ENCODE assay signal across 17 cellular contexts in genomic region chr11:108316061-108316460, GRCh38.
DNase-seq lines count a peak whose midpoint lies in the region; ATAC-seq and TF ChIP-seq lines count a peak whose summit lies in the region.
"Had no signal": no experiment of that assay in that cellular context is flagged by ENCODE, and none has a peak within 500 bp of the region (broad histone marks: within the 10 kb centered on the region; RNA-seq: fewer than 3 reads in every experiment).

No MANE protein-coding gene starts in this region.

- no peak overlapping the region for H2AK9ac ChIP-seq in IMR-90 (replicated peaks; ENCODE audit: low read depth, low read length, poor library complexity)

- H3K18ac ChIP-seq in IMR-90 (ENCODE audit: low read depth, low read length), result no peak overlapping the region

- no peak overlapping the region for H3K4me3 Mint-ChIP-seq in activated CD8-positive, alpha-beta T cell treated with anti-CD3 and anti-CD28 coated beads for 36 hours
- H3K4me3 Mint-ChIP-seq in activated CD8-positive, alpha-beta T cell treated with anti-CD3 and anti-CD28 coated beads, Interleukin-2, amount 10 ng/mL, durations not matched to agents 7 days and 5 days, result no peak overlapping the region
- H3K4me3 Mint-ChIP-seq in activated naive CD8-positive, alpha-beta T cell treated with anti-CD3 and anti-CD28 coated beads for 36 hours, result no peak overlapping the region
- no peak overlapping the region for H3K4me3 Mint-ChIP-seq in immature natural killer cell
- H3K4me3 Mint-ChIP-seq: CD8-positive, alpha-beta memory T cell; GM23338 had no signal

- peaks cover 24% of the 10 kb centered on the region for H3K36me3 Mint-ChIP-seq in activated CD8-positive, alpha-beta T cell treated with anti-CD3 and anti-CD28 coated beads for 36 hours (ENCODE audit: low read depth)
- peaks cover 49% of the 10 kb centered on the region for H3K36me3 Mint-ChIP-seq in activated CD8-positive, alpha-beta T cell treated with anti-CD3 and anti-CD28 coated beads, Interleukin-2, amount 10 ng/mL, durations not matched to agents 7 days and 5 days (ENCODE audit: low read depth)
- peaks cover 26% of the 10 kb centered on the region for H3K36me3 Mint-ChIP-seq in activated naive CD8-positive, alpha-beta T cell treated with anti-CD3 and anti-CD28 coated beads for 36 hours
- H3K36me3 Mint-ChIP-seq in immature natural killer cell, result peaks cover 20 to 46% (median 34%) of the 10 kb centered on the region in 3 donors

- no peaks in the 10 kb centered on the region for H3K9me3 ChIP-seq in IMR-90 (ENCODE audit: control insufficient read depth, insufficient read depth, low read length)
- H3K9me3 ChIP-seq: BLaER1, Caco-2 had no signal

- H2BK15ac ChIP-seq in IMR-90 (ENCODE audit: low read depth, low read length), result no peak overlapping the region

- H3K36me3 ChIP-seq in IMR-90 (ENCODE audit: control insufficient read depth, insufficient read depth, low read length), result peaks cover 9% of the 10 kb centered on the region

- H3K27me3 Mint-ChIP-seq in activated CD8-positive, alpha-beta T cell treated with anti-CD3 and anti-CD28 coated beads for 36 hours, result no peaks in the 10 kb centered on the region
- H3K27me3 Mint-ChIP-seq in activated CD8-positive, alpha-beta T cell treated with anti-CD3 and anti-CD28 coated beads, Interleukin-2, amount 10 ng/mL, durations not matched to agents 7 days and 5 days (ENCODE audit: low read depth), result no peaks in the 10 kb centered on the region
- H3K27me3 Mint-ChIP-seq in activated naive CD8-positive, alpha-beta T cell treated with anti-CD3 and anti-CD28 coated beads for 36 hours, result no peaks in the 10 kb centered on the region
- H3K27me3 Mint-ChIP-seq in immature natural killer cell (ENCODE audit: low read depth in 3 of 3), result no peaks in the 10 kb centered on the region
- H3K27me3 Mint-ChIP-seq: CD8-positive, alpha-beta memory T cell had no signal

- no peak overlapping the region; the same call in 1 of the 2 replicates for H4K91ac ChIP-seq in IMR-90 (ENCODE audit: insufficient read depth, low read depth, low read length)

- dilution Hi-C loops in IMR-90 (cut with HindIII; ENCODE audit: low sequenced_read_pairs, unreplicated experiment), result no loop called here

- H3K14ac ChIP-seq in IMR-90 (replicated peaks; ENCODE audit: low read depth, low read length), result no peak overlapping the region

- DNase-seq in activated CD8-positive, alpha-beta T cell treated with anti-CD3 and anti-CD28 coated beads for 36 hours, result no peak
- no peak for DNase-seq in activated CD8-positive, alpha-beta T cell treated with anti-CD3 and anti-CD28 coated beads, Interleukin-2, amount 10 ng/mL, durations not matched to agents 7 days and 5 days
- DNase-seq in IMR-90, result no peak
- DNase-seq in activated naive CD8-positive, alpha-beta T cell treated with anti-CD3 and anti-CD28 coated beads for 36 hours, result no peak
- no peak for DNase-seq in immature natural killer cell
- DNase-seq in activated CD4-positive, CD25-positive, alpha-beta regulatory T cell (lab: John Stamatoyannopoulos, UW), result no peak
- no peak for DNase-seq in GM13976 (ENCODE audit: low spot score)
- DNase-seq: 8988T; AML-193; CD8-positive, alpha-beta memory T cell; DND-41; GDM1; H7 had no signal

- H3K4me2 ChIP-seq in IMR-90 (ENCODE audit: low read depth, low read length), result no peak overlapping the region
- H3K4me2 ChIP-seq: BLaER1, GM23338 had no signal

- no peak overlapping the region for H3K27ac ChIP-seq in IMR-90 (ENCODE audit: insufficient read depth, low read length)
- H3K27ac ChIP-seq: BLaER1 had no signal

- H3K4ac ChIP-seq in IMR-90 (ENCODE audit: low read depth, low read length), result no peak overlapping the region

- no peak overlapping the region for H2AFZ ChIP-seq in IMR-90 (replicated peaks; ENCODE audit: low read length, poor library complexity)
- H2AFZ ChIP-seq: GM23338 had no signal

- 0 out of 2 replicates have a peak, but pooled peaks cover 2% of the 10 kb centered on the region for H3K9me1 ChIP-seq in IMR-90 (ENCODE audit: insufficient read depth, low read length)

- peaks cover 4% of the 10 kb centered on the region for H3K4me1 ChIP-seq in IMR-90 (ENCODE audit: control insufficient read depth, insufficient read depth, low read length)
- H3K4me1 ChIP-seq: BLaER1 had no signal

- CTCF ChIA-PET in activated CD8-positive, alpha-beta T cell treated with anti-CD3 and anti-CD28 coated beads for 36 hours (lab: Charles Lee), result interaction anchor here (1.0 kb wide), 1 partner anchor 10 kb away, joined by 3 read pairs; no protein-coding TSS in a partner anchor
- CTCF ChIA-PET in activated CD8-positive, alpha-beta T cell treated with anti-CD3 and anti-CD28 coated beads, Interleukin-2, amount 10 ng/mL, durations not matched to agents 7 days and 5 days (lab: Charles Lee), result no interaction called here
- CTCF ChIA-PET in IMR-90 (lab: Yijun Ruan, JAX), result no interaction called here

- H3K23ac ChIP-seq in IMR-90 (ENCODE audit: low read depth, low read length), result no peak overlapping the region

- H3K27ac Mint-ChIP-seq in activated CD8-positive, alpha-beta T cell treated with anti-CD3 and anti-CD28 coated beads for 36 hours, result peak overlapping the region; percentile 1
- no peak overlapping the region for H3K27ac Mint-ChIP-seq in activated CD8-positive, alpha-beta T cell treated with anti-CD3 and anti-CD28 coated beads, Interleukin-2, amount 10 ng/mL, durations not matched to agents 7 days and 5 days
- peak overlapping the region; percentile 4 for H3K27ac Mint-ChIP-seq in activated naive CD8-positive, alpha-beta T cell treated with anti-CD3 and anti-CD28 coated beads for 36 hours
- peak overlapping the region in 4 of 6 donors; percentile 9 to 19 (median 18) for H3K27ac Mint-ChIP-seq in immature natural killer cell
- H3K27ac Mint-ChIP-seq: GM23338 had no signal

- no peak overlapping the region for H2BK120ac ChIP-seq in IMR-90 (ENCODE audit: low read depth, low read length)

- peak overlapping the region in 1 of 2 experiments; percentile 28; a peak in 1 of 4 replicates for H4K8ac ChIP-seq in IMR-90 (ENCODE audit: low read depth in 2 of 2, low read length in 2 of 2)

- BruUV-seq in IMR-90 (replicated peaks; lab: Mats Ljungman, UMichigan), result no TSS peak

- TF ChIP-seq CTCF in activated CD8-positive, alpha-beta T cell treated with anti-CD3 and anti-CD28 coated beads for 36 hours (IDR thresholded peaks at IDR 0.05), result no peak
- TF ChIP-seq CTCF in IMR-90 (conservative IDR thresholded peaks at IDR 0.05; ENCODE audit: low read depth, low read length) (no peak), GM13976 (IDR thresholded peaks at IDR 0.05; ENCODE audit: borderline replicate concordance, control extremely low read depth, extremely low read depth, insufficient read depth, missing control alignments) (no peak)

- POLR2A ChIA-PET in activated CD8-positive, alpha-beta T cell treated with anti-CD3 and anti-CD28 coated beads for 36 hours (lab: Charles Lee), result no interaction called here
- POLR2A ChIA-PET in activated CD8-positive, alpha-beta T cell treated with anti-CD3 and anti-CD28 coated beads, Interleukin-2, amount 10 ng/mL, durations not matched to agents 7 days and 5 days (lab: Charles Lee), result no interaction called here
- POLR2A ChIA-PET in IMR-90 (lab: Charles Lee; ENCODE audit: unreplicated experiment), result interaction anchor here (0.6 kb wide), 1 partner anchor 13 kb away, joined by 3 read pairs; no protein-coding TSS in a partner anchor

- no peak for TF ChIP-seq RAD21 in IMR-90 (IDR thresholded peaks at IDR 0.05; ENCODE audit: low read length)

- no peak overlapping the region for H2AK5ac ChIP-seq in IMR-90 (ENCODE audit: low read depth, low read length)

- H3K4me3 ChIP-seq in IMR-90 (ENCODE audit: insufficient read depth, low read depth, low read length), result no peak overlapping the region
- H3K4me3 ChIP-seq: BLaER1, GM23338 had no signal

- no peak for TF ChIP-seq POLR2A in IMR-90 (IDR thresholded peaks at IDR 0.05; ENCODE audit: low read depth, low read length)

- H3K4me1 Mint-ChIP-seq in activated CD8-positive, alpha-beta T cell treated with anti-CD3 and anti-CD28 coated beads for 36 hours (ENCODE audit: low read depth), result peaks cover 12% of the 10 kb centered on the region
- no peaks in the 10 kb centered on the region for H3K4me1 Mint-ChIP-seq in activated CD8-positive, alpha-beta T cell treated with anti-CD3 and anti-CD28 coated beads, Interleukin-2, amount 10 ng/mL, durations not matched to agents 7 days and 5 days (ENCODE audit: low read depth)
- peaks cover 17% of the 10 kb centered on the region for H3K4me1 Mint-ChIP-seq in activated naive CD8-positive, alpha-beta T cell treated with anti-CD3 and anti-CD28 coated beads for 36 hours
- peaks cover 6 to 24% of the 10 kb centered on the region in 2 donors for H3K4me1 Mint-ChIP-seq in immature natural killer cell
- H3K4me1 Mint-ChIP-seq: GM23338 had no signal

- intact Hi-C loops in activated CD8-positive, alpha-beta T cell treated with anti-CD3 and anti-CD28 coated beads for 36 hours (cut with micrococcal nuclease), result no loop called here
- intact Hi-C loops in IMR-90 (cut with micrococcal nuclease), result loop anchor here (10.0 kb wide), 1 partner anchor 291 kb away; no protein-coding TSS in a partner anchor

- peak overlapping the region; percentile 41 for H2BK5ac ChIP-seq in IMR-90 (ENCODE audit: low read depth, low read length, poor library complexity, severe bottlenecking)

- no peaks in the 10 kb centered on the region for H3K27me3 ChIP-seq in IMR-90 (ENCODE audit: control insufficient read depth, insufficient read depth, low read length)
- H3K27me3 ChIP-seq: BLaER1 had no signal

- no peak overlapping the region for H3K56ac ChIP-seq in IMR-90 (ENCODE audit: extremely low read depth, insufficient read depth, low read length)

- no peak overlapping the region for H2BK20ac ChIP-seq in IMR-90 (ENCODE audit: low read depth, low read length)

- no peaks in the 10 kb centered on the region for H4K20me1 ChIP-seq in IMR-90 (ENCODE audit: insufficient read depth, low read length)
- H4K20me1 ChIP-seq: BLaER1 had no signal

- no peaks in the 10 kb centered on the region for H3K9me3 Mint-ChIP-seq in activated CD8-positive, alpha-beta T cell treated with anti-CD3 and anti-CD28 coated beads for 36 hours
- no peaks in the 10 kb centered on the region for H3K9me3 Mint-ChIP-seq in activated CD8-positive, alpha-beta T cell treated with anti-CD3 and anti-CD28 coated beads, Interleukin-2, amount 10 ng/mL, durations not matched to agents 7 days and 5 days (ENCODE audit: insufficient read depth)
- H3K9me3 Mint-ChIP-seq in activated naive CD8-positive, alpha-beta T cell treated with anti-CD3 and anti-CD28 coated beads for 36 hours, result no peaks in the 10 kb centered on the region
- no peaks in the 10 kb centered on the region for H3K9me3 Mint-ChIP-seq in immature natural killer cell
- H3K9me3 Mint-ChIP-seq: CD8-positive, alpha-beta memory T cell; GM23338 had no signal

- no peak for ATAC-seq in activated CD8-positive, alpha-beta T cell treated with anti-CD3 and anti-CD28 coated beads for 36 hours
- no peak for ATAC-seq in activated CD8-positive, alpha-beta T cell treated with anti-CD3 and anti-CD28 coated beads, Interleukin-2, amount 10 ng/mL, durations not matched to agents 7 days and 5 days
- ATAC-seq in IMR-90 (ENCODE audit: low read depth), result no peak
- no peak for ATAC-seq in GM18517 (IDR thresholded peaks at IDR 0.05; ENCODE audit: unreplicated experiment)
- ATAC-seq: GM23338 had no signal

- WGBS in IMR-90 (ENCODE audit: extremely low coverage in 2 of 2, insufficient read length in 1 of 2), 2 experiments, result no CpG with 5 or more reads among the region's 3 CpGs

- no peak overlapping the region for H3K9ac ChIP-seq in IMR-90 (ENCODE audit: low read depth, low read length)
- H3K9ac ChIP-seq: BLaER1 had no signal

- H4K5ac ChIP-seq in IMR-90 (ENCODE audit: low read depth, low read length), result peak overlapping the region; percentile 59; the same call in 1 of the 2 replicates

- in situ Hi-C loops in IMR-90 (cut with MboI; ENCODE audit: low sequenced_read_pairs) (no loop called here), GM13976 (cut with MboI; ENCODE audit: low sequenced_read_pairs, unreplicated experiment) (no loop called here)

- H3K79me1 ChIP-seq in IMR-90 (ENCODE audit: low read depth in 1 of 2, low read length in 2 of 2), result peaks cover 0 to 7% of the 10 kb centered on the region in 2 experiments; a peak in 3 of 4 replicates
